Comparison of ENCODE assay signal across 9 cellular contexts in genomic region chr3:184805351-184806038, GRCh38. TPM values are rescaled to one million over a fixed set of nuclear protein-coding genes. Genes with fewer than 3 reads are reported as not detected.
DNase-seq lines count a peak whose midpoint lies in the region; ATAC-seq and TF ChIP-seq lines count a peak whose summit lies in the region.
"Had no signal": no experiment of that assay in that cellular context is flagged by ENCODE, and none has a peak within 500 bp of the region (broad histone marks: within the 10 kb centered on the region; RNA-seq: fewer than 3 reads in every experiment).

No MANE protein-coding gene starts in this region.

- ATAC-seq in Right ventricle myocardium superior (ENCODE audit: poor library complexity) (peak; percentile 53), GM19035 (IDR thresholded peaks at IDR 0.05; ENCODE audit: unreplicated experiment) (no peak)

- peaks cover 0 to 8% of the 10 kb centered on the region in 2 donors for H3K4me1 ChIP-seq in right atrium auricular region
- H3K4me1 ChIP-seq in spleen = peaks cover 0 to 35% (median 11%) of the 10 kb centered on the region in 6 donors

- peaks cover 7% of the 10 kb centered on the region for H3K27me3 Mint-ChIP-seq in dendritic cell treated with granulocyte-macrophage colony-stimulating factor and Interleukin-4, amounts not matched to agents 40 ng/mL and 50 ng/mL, for 4 days

- no peaks in the 10 kb centered on the region for H3K9me3 ChIP-seq in right atrium auricular region
- no peaks in the 10 kb centered on the region for H3K9me3 ChIP-seq in spleen

- H3K9me3 Mint-ChIP-seq in dendritic cell treated with granulocyte-macrophage colony-stimulating factor and Interleukin-4, amounts not matched to agents 40 ng/mL and 50 ng/mL, for 4 days = no peaks in the 10 kb centered on the region
- H3K9me3 Mint-ChIP-seq: H9 had no signal

- peaks cover 40% of the 10 kb centered on the region for H3K4me1 Mint-ChIP-seq in dendritic cell treated with granulocyte-macrophage colony-stimulating factor and Interleukin-4, amounts not matched to agents 40 ng/mL and 50 ng/mL, for 4 days (ENCODE audit: low read depth)

- H3K27me3 ChIP-seq in right atrium auricular region = no peaks in the 10 kb centered on the region
- H3K27me3 ChIP-seq in spleen (replicated peaks in 1 of 7) = peaks cover 0 to 2% (median 0%) of the 10 kb centered on the region in 7 donors

- intact Hi-C loops in Right ventricle myocardium superior (cut with DNase I) = no loop called here
- intact Hi-C loops in dendritic cell treated with granulocyte-macrophage colony-stimulating factor and Interleukin-4, amounts not matched to agents 40 ng/mL and 50 ng/mL, for 4 days (cut with micrococcal nuclease) = no loop called here
- intact Hi-C loops in spleen (cut with DNase I; ENCODE audit: low total_unique reads) = no loop called here

- TF ChIP-seq CTCF in right atrium auricular region (IDR thresholded peaks at IDR 0.05) (no peak), spleen (IDR thresholded peaks at IDR 0.05 in 8 of 11, conservative IDR thresholded peaks at IDR 0.05 in 3 of 11) (peak in 1 of 11 experiments; percentile 18)

- DNase-seq in Right ventricle myocardium superior (no peak), right atrium auricular region (ENCODE audit: low spot score) (no peak), NCI-H748 (lab: John Stamatoyannopoulos, UW; ENCODE audit: unreplicated experiment) (peak; percentile 78), spleen (no peak), amygdala (lab: John Stamatoyannopoulos, UW) (no peak), RKO (ENCODE audit: low spot score) (no peak)
- DNase-seq: H9 had no signal

- peak overlapping the region; percentile 86 for H3K27ac Mint-ChIP-seq in dendritic cell treated with granulocyte-macrophage colony-stimulating factor and Interleukin-4, amounts not matched to agents 40 ng/mL and 50 ng/mL, for 4 days
- H3K27ac Mint-ChIP-seq: H9 had no signal

- peak overlapping the region; percentile 57 for H3K4me3 Mint-ChIP-seq in dendritic cell treated with granulocyte-macrophage colony-stimulating factor and Interleukin-4, amounts not matched to agents 40 ng/mL and 50 ng/mL, for 4 days
- H3K4me3 Mint-ChIP-seq: H9 had no signal

- H3K4me3 ChIP-seq in right atrium auricular region (no peak overlapping the region), spleen (peak overlapping the region in 1 of 8 donors; percentile 56)

- H3K27ac ChIP-seq in right atrium auricular region (no peak overlapping the region), spleen (peak overlapping the region in 7 of 8 donors; percentile 68 to 91 (median 80))

- TF ChIP-seq POLR2A in spleen (IDR thresholded peaks at IDR 0.05) = no peak

- H3K36me3 Mint-ChIP-seq in dendritic cell treated with granulocyte-macrophage colony-stimulating factor and Interleukin-4, amounts not matched to agents 40 ng/mL and 50 ng/mL, for 4 days (ENCODE audit: low read depth) = no peaks in the 10 kb centered on the region

- WGBS in spleen, 5 donors = 33 to 55% (median 48%) methylated on average over 3 of the region's 3 CpGs

- H3K36me3 ChIP-seq in right atrium auricular region (no peaks in the 10 kb centered on the region), spleen (no peaks in the 10 kb centered on the region)

RNA-seq across cellular contexts. Expression of gene VPS8, which starts 6.5 kb away (rescaled TPM):
- total RNA-seq in Right ventricle myocardium superior (51.5 TPM), right atrium auricular region (10 to 100 TPM; 22.7 to 23.0 TPM), spleen (100 to 1,000 TPM in 5 of 7 donors, 10 to 100 TPM in 2; 88.6 to 169 (median 109) TPM)
- 10 to 100 TPM in 2 of 3 donors, 1 to 10 TPM in 1; 9.1 to 12.0 (median 11.6) TPM for polyA plus RNA-seq in spleen

Comparison
In these comparisons a context has a peak if more than half of its experiments do, and no peak if none do; other contexts are left out.
1. H3K27ac ChIP-seq: peak in spleen (7 of 8); none in right atrium auricular region (0 of 2).